15 cellular contexts compared by ENCODE assay signal in the genomic region with DNA sequence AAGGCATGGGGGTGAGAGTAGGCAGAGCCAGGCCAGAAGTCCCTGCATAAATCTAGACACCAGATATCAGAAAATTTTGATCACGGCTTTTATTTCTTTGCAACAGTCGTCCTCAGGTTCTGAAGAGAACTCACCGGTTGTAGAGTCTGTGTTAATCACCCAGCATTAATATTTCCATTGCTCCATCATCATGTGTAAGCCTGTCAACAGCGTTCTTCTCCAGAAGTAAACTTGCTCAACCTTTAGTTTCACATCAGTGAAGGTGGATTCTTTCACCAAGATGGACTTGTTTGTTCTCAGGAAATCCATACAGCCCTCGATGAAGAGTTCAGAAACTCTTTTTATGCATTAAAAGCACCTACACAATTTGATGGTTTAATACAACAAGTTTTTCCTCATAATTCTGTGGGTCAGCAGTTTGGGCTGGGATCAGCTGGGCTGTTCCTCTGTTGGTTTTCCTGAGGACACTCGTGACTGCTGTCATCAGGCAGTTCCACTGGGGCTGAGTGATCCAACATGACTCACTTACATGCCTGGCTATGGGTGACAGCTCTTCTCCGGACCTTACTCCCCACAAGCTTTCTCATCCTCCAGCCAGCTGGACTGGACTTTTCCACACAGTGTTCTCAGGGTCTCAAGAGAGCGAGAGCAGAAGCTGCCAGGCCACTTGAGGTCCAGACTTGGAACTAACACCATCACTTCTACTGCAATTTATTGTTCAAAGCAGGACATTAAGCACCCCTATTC.
DNase-seq lines count a peak whose midpoint lies in the region; ATAC-seq lines count a peak whose summit lies in the region.
"Had no signal": no experiment of that assay in that cellular context is flagged by ENCODE, and none has a peak within 500 bp of the region (broad histone marks: within the 10 kb centered on the region; RNA-seq: fewer than 3 reads in every experiment).

No MANE protein-coding gene starts in this region.

- H3K4me1 Mint-ChIP-seq in natural killer cell treated with Interleukin-12 subunit alpha and Interleukin-12 subunit beta and Interleukin-15 and Interleukin-18, amount 100 ng/mL, for 72 hours (ENCODE audit: low read depth in 2 of 2) = no peaks in the 10 kb centered on the region

- no peaks in the 10 kb centered on the region for H3K36me3 Mint-ChIP-seq in natural killer cell treated with Interleukin-12 subunit alpha and Interleukin-12 subunit beta and Interleukin-15 and Interleukin-18, amount 100 ng/mL, for 72 hours
- H3K36me3 Mint-ChIP-seq: activated CD4-positive, alpha-beta memory T cell treated with anti-CD3 and anti-CD28 coated beads for 36 hours had no signal

- no peak overlapping the region for H3K4me3 Mint-ChIP-seq in natural killer cell treated with Interleukin-12 subunit alpha and Interleukin-12 subunit beta and Interleukin-15 and Interleukin-18, amount 100 ng/mL, for 72 hours
- H3K4me3 Mint-ChIP-seq: activated CD4-positive, alpha-beta memory T cell treated with anti-CD3 and anti-CD28 coated beads for 36 hours had no signal

- no peaks in the 10 kb centered on the region for H3K9me3 Mint-ChIP-seq in natural killer cell treated with Interleukin-12 subunit alpha and Interleukin-12 subunit beta and Interleukin-15 and Interleukin-18, amount 100 ng/mL, for 72 hours
- H3K9me3 Mint-ChIP-seq: activated CD4-positive, alpha-beta memory T cell treated with anti-CD3 and anti-CD28 coated beads for 36 hours had no signal

- intact Hi-C loops in Right ventricle myocardium inferior (cut with DNase I) (no loop called here), cardiac septum (cut with DNase I) (no loop called here)

- ATAC-seq in Right ventricle myocardium inferior (peak; percentile 99), HG03460 (IDR thresholded peaks at IDR 0.05; ENCODE audit: unreplicated experiment) (no peak)
- no peak for ATAC-seq in natural killer cell treated with Interleukin-12 subunit alpha and Interleukin-12 subunit beta and Interleukin-15 and Interleukin-18, amount 100 ng/mL, for 72 hours
- ATAC-seq: A549, HCT116 had no signal

- H3K27ac Mint-ChIP-seq in natural killer cell treated with Interleukin-12 subunit alpha and Interleukin-12 subunit beta and Interleukin-15 and Interleukin-18, amount 100 ng/mL, for 72 hours = no peak overlapping the region
- H3K27ac Mint-ChIP-seq: activated CD4-positive, alpha-beta memory T cell treated with anti-CD3 and anti-CD28 coated beads for 36 hours had no signal

- peak; percentile 71 for DNase-seq in Right ventricle myocardium inferior (ENCODE audit: missing footprints)
- no peak for DNase-seq in cardiac septum (ENCODE audit: low spot score)
- DNase-seq in glomerular visceral epithelial cell (ENCODE audit: extremely low spot score) = peak; percentile 79
- peak; percentile 20 for DNase-seq in mucosa of gallbladder (ENCODE audit: low spot score)
- DNase-seq in NCI-H187 (lab: John Stamatoyannopoulos, UW) = no peak
- DNase-seq in anterior cingulate cortex (lab: John Stamatoyannopoulos, UW) = no peak
- DNase-seq in natural killer cell treated with Interleukin-12 subunit alpha and Interleukin-12 subunit beta and Interleukin-15 and Interleukin-18, amount 100 ng/mL, for 72 hours (ENCODE audit: low spot score) = no peak
- DNase-seq: activated CD4-positive, alpha-beta memory T cell treated with anti-CD3 and anti-CD28 coated beads for 36 hours; activated gamma-delta T cell treated with Interleukin-2 at 50 U/mL for 16 hours; KG1; NCI-H2081; T-helper 1 cell had no signal

- H3K27me3 Mint-ChIP-seq in natural killer cell treated with Interleukin-12 subunit alpha and Interleukin-12 subunit beta and Interleukin-15 and Interleukin-18, amount 100 ng/mL, for 72 hours = peaks cover 6 to 35% of the 10 kb centered on the region in 2 donors

Comparison
In these comparisons a context has a peak if more than half of its experiments do, and no peak if none do; other contexts are left out.
1. DNase-seq: peak in Right ventricle myocardium inferior (single experiment), glomerular visceral epithelial cell (single experiment) and mucosa of gallbladder (single experiment); none in cardiac septum (single experiment), NCI-H187 (0 of 2), anterior cingulate cortex (0 of 58) and natural killer cell treated with Interleukin-12 subunit alpha and Interleukin-12 subunit beta and Interleukin-15 and Interleukin-18, amount 100 ng/mL, for 72 hours (single experiment).